Comparison of ENCODE assay signal across 8 cellular contexts in genomic region chr2:238370482-238371372, GRCh38. TPM values are rescaled to one million over a fixed set of nuclear protein-coding genes. Genes with fewer than 3 reads are reported as not detected.
DNase-seq lines count a peak whose midpoint lies in the region; ATAC-seq and TF ChIP-seq lines count a peak whose summit lies in the region.

No MANE protein-coding gene starts in this region.

- H3K4me1 ChIP-seq in Panc1 (ENCODE audit: control insufficient read depth, insufficient read depth, low read length) (no peaks in the 10 kb centered on the region), cardiac muscle cell (ENCODE audit: low read depth) (no peaks in the 10 kb centered on the region), gastrocnemius medialis (peaks cover 0 to 3% of the 10 kb centered on the region in 2 donors)

- CTCF ChIA-PET in Panc1 (lab: Charles Lee) = interaction anchor here (0.5 to 0.7 kb wide), 2 partner anchors 60 to 130 kb away, joined by 3 read pairs; no protein-coding TSS in a partner anchor

- POLR2A ChIA-PET in Panc1 (lab: Charles Lee) = no interaction called here

- DNase-seq in COR-L47 (lab: John Stamatoyannopoulos, UW) = peak; percentile 30
- peak; percentile 56 for DNase-seq in Panc1 (ENCODE audit: low read depth, low spot score)
- peak; percentile 76 for DNase-seq in activated effector memory CD4-positive, alpha-beta T cell treated with anti-CD3 and anti-CD28 coated beads, Interleukin-2, amount 50 U/mL, for 16 hours
- peak; percentile 50 to 80 for DNase-seq in cardiac muscle cell (ENCODE audit: low read depth in 1 of 2, low spot score in 1 of 2)
- DNase-seq in gastrocnemius medialis = no peak

- no TSS peak for BruUV-seq in Panc1 (replicated peaks; lab: Mats Ljungman, UMichigan)

- in situ Hi-C loops in Panc1 (cut with HindIII; ENCODE audit: low pct_unique_long_range_greater_than_20kb, low sequenced_read_pairs) (no loop called here), gastrocnemius medialis (cut with MboI; ENCODE audit: low sequenced_read_pairs in 4 of 4) (loop anchor here (25.0 kb wide), 4 partner anchors 92 to 592 kb away; no protein-coding TSS in a partner anchor)

- no peaks in the 10 kb centered on the region for H3K27me3 ChIP-seq in Panc1 (ENCODE audit: control insufficient read depth, insufficient read depth, low read length)
- no peaks in the 10 kb centered on the region for H3K27me3 ChIP-seq in cardiac muscle cell
- no peaks in the 10 kb centered on the region for H3K27me3 ChIP-seq in gastrocnemius medialis

- H3K36me3 ChIP-seq in Panc1 (ENCODE audit: control insufficient read depth, insufficient read depth, low read length) = no peaks in the 10 kb centered on the region
- no peaks in the 10 kb centered on the region for H3K36me3 ChIP-seq in cardiac muscle cell
- H3K36me3 ChIP-seq in gastrocnemius medialis = no peaks in the 10 kb centered on the region

- TF ChIP-seq POLR2A in gastrocnemius medialis (IDR thresholded peaks at IDR 0.05) = no peak

- H3K9me3 ChIP-seq in Panc1 (ENCODE audit: control insufficient read depth, insufficient read depth, low read depth, low read length) = no peaks in the 10 kb centered on the region
- no peaks in the 10 kb centered on the region for H3K9me3 ChIP-seq in cardiac muscle cell (ENCODE audit: low read depth)
- no peaks in the 10 kb centered on the region for H3K9me3 ChIP-seq in gastrocnemius medialis

- TF ChIP-seq CTCF in Panc1 (IDR thresholded peaks at IDR 0.05) (peak; percentile 88), cardiac muscle cell (IDR thresholded peaks at IDR 0.05; ENCODE audit: low read depth, low read length) (peak; percentile 92), gastrocnemius medialis (IDR thresholded peaks at IDR 0.05 in 4 of 5, conservative IDR thresholded peaks at IDR 0.05 in 1 of 5) (peak; percentile 60 to 74 (median 68))

- ATAC-seq in HG02973 (IDR thresholded peaks at IDR 0.05; ENCODE audit: unreplicated experiment) = peak; percentile 54
- ATAC-seq in Panc1 = peak; percentile 97
- ATAC-seq in gastrocnemius medialis = peak; percentile 70 to 74
- ATAC-seq in GM19324 (IDR thresholded peaks at IDR 0.05; ENCODE audit: low FRiP score, unreplicated experiment) = no peak
- ATAC-seq in GM19452 (IDR thresholded peaks at IDR 0.05; ENCODE audit: unreplicated experiment) = no peak

- H3K4me3 ChIP-seq in Panc1 (ENCODE audit: low read depth in 2 of 2, low read length in 2 of 2) (no peak overlapping the region), cardiac muscle cell (no peak overlapping the region), gastrocnemius medialis (no peak overlapping the region)

- intact Hi-C loops in Panc1 (cut with micrococcal nuclease; ENCODE audit: unreplicated experiment) (loop anchor here (2.0 kb wide), 1 partner anchor 92 kb away; no protein-coding TSS in a partner anchor), gastrocnemius medialis (cut with DNase I; ENCODE audit: low total_unique reads) (loop anchor here (2.0 kb wide), 2 partner anchors 88 to 414 kb away; no protein-coding TSS in a partner anchor)

- H3K27ac ChIP-seq in Panc1 (ENCODE audit: low read length) = no peak overlapping the region
- H3K27ac ChIP-seq in cardiac muscle cell = no peak overlapping the region
- no peak overlapping the region for H3K27ac ChIP-seq in gastrocnemius medialis

RNA-seq across cellular contexts. Expression of gene TRAF3IP1, which starts 50.4 kb away (rescaled TPM):
- 23.4 TPM for total RNA-seq in Panc1 (2021; ENCODE audit: unreplicated experiment)
- 27.9 TPM for polyA plus RNA-seq in Panc1 (2012; ENCODE audit: insufficient read length)
- 8.3 and 13.9 TPM in 2 replicates for total RNA-seq in cardiac muscle cell
- 10.8 and 12.1 TPM in 2 replicates for polyA plus RNA-seq in cardiac muscle cell
- total RNA-seq in gastrocnemius medialis = 10 to 100 TPM in 2 of 4 donors, 1 to 10 TPM in 2; 8.5 to 20.8 (median 10.9) TPM

RNA-seq across cellular contexts. Expression of gene ASB1, which starts 56.0 kb away (rescaled TPM):
- total RNA-seq in Panc1 (2021; ENCODE audit: unreplicated experiment) (57.3 TPM), cardiac muscle cell (15.6 and 16.7 TPM in 2 replicates), gastrocnemius medialis (10 to 100 TPM; 17.1 to 33.6 (median 26.3) TPM)
- polyA plus RNA-seq in Panc1 (2012; ENCODE audit: insufficient read length) = 52.1 TPM
- polyA plus RNA-seq in cardiac muscle cell = 16.7 and 25.6 TPM in 2 replicates

Comparison
In these comparisons a context has a peak if more than half of its experiments do, and no peak if none do; other contexts are left out.
1. DNase-seq: peak in COR-L47 (single experiment), Panc1 (single experiment), activated effector memory CD4-positive, alpha-beta T cell treated with anti-CD3 and anti-CD28 coated beads, Interleukin-2, amount 50 U/mL, for 16 hours (single experiment) and cardiac muscle cell (2 of 2); none in gastrocnemius medialis (0 of 2).
2. ATAC-seq: peak in HG02973 (single experiment), Panc1 (single experiment) and gastrocnemius medialis (2 of 2); none in GM19324 (single experiment) and GM19452 (single experiment).
3. Peak in every context shown above with its lines, with median percentiles within 50 percentile points of each other: CTCF ChIP-seq.